Comparison of ENCODE assay signal across 18 cellular contexts in genomic region chr4:80103615-80104014, GRCh38. TPM values are rescaled to one million over a fixed set of nuclear protein-coding genes. Genes with fewer than 3 reads are reported as not detected.
DNase-seq lines count a peak whose midpoint lies in the region; ATAC-seq, FAIRE-seq and TF ChIP-seq lines count a peak whose summit lies in the region.
"Had no signal": no experiment of that assay in that cellular context is flagged by ENCODE, and none has a peak within 500 bp of the region (broad histone marks: within the 10 kb centered on the region; RNA-seq: fewer than 3 reads in every experiment).

No MANE protein-coding gene starts in this region.

- no peak overlapping the region for H3K27ac ChIP-seq in kidney (ENCODE audit: low read depth in 2 of 2, low read length in 2 of 2)
- H3K27ac ChIP-seq: BLaER1, Peyer's patch had no signal

- TF ChIP-seq CTCF in NB4 (IDR thresholded peaks at IDR 0.05; ENCODE audit: low read depth, low read length) (no peak), kidney (IDR thresholded peaks at IDR 0.05; ENCODE audit: borderline replicate concordance, extremely low read depth, insufficient read depth) (no peak), GM13977 (IDR thresholded peaks at IDR 0.05; ENCODE audit: extremely low read depth, insufficient read depth, missing control alignments) (no peak)

- no peak overlapping the region for H3K9ac ChIP-seq in kidney (ENCODE audit: low read length in 2 of 2)
- H3K9ac ChIP-seq: BLaER1 had no signal

- peaks cover 2 to 3% of the 10 kb centered on the region in 2 donors for H3K9me3 ChIP-seq in kidney (ENCODE audit: control insufficient read depth in 1 of 2, low read length in 2 of 2)

- H3K36me3 ChIP-seq in kidney (ENCODE audit: control insufficient read depth in 1 of 2, insufficient read depth in 2 of 2, low read length in 2 of 2), result no peaks in the 10 kb centered on the region
- H3K36me3 ChIP-seq: BLaER1, Peyer's patch had no signal

- intact Hi-C loops in kidney (cut with DNase I), result no loop called here

- in situ Hi-C loops in GM13977 (cut with MboI; ENCODE audit: low pct_unique_long_range_greater_than_20kb, low sequenced_read_pairs, unreplicated experiment), result no loop called here

- H3K4me3 ChIP-seq in NB4 (ENCODE audit: low read depth, low read length) (no peak overlapping the region), kidney (ENCODE audit: low read length in 2 of 2) (no peak overlapping the region)
- H3K4me3 ChIP-seq: BLaER1, Peyer's patch had no signal

- no peak for TF ChIP-seq POLR2A in NB4 (IDR thresholded peaks at IDR 0.05; ENCODE audit: extremely low read depth, insufficient read length)

- peak; percentile 31 for ATAC-seq in esophagus mucosa
- ATAC-seq: HCT116 had no signal

- no peak for FAIRE-seq in kidney (lab: Jason Lieb, UNC)
- FAIRE-seq: GM19239 had no signal

- DNase-seq in Ammon's horn (ENCODE audit: low spot score) (peak; percentile 14), NB4 (ENCODE audit: low read depth) (peak; percentile 48), NOMO-1 (lab: John Stamatoyannopoulos, UW; ENCODE audit: unreplicated experiment in 2 of 2) (peak; percentile 51 to 61), kidney (no peak), GM13977 (ENCODE audit: low spot score) (no peak), NCI-H510A (lab: John Stamatoyannopoulos, UW) (no peak)
- no peak for DNase-seq in activated CD4-positive, alpha-beta T cell treated with anti-CD3 and anti-CD28 coated beads, Interleukin-2, amount 50 U/mL, for 48 hours
- DNase-seq: DMS153, EL, IMR-90, MV-4-11, NCI-H1436 treated with DMSO at 0.1 percent for 48 hours, Peyer's patch, Right ventricle myocardium superior had no signal

- no peaks in the 10 kb centered on the region for H3K4me1 ChIP-seq in kidney (ENCODE audit: control insufficient read depth in 1 of 2, insufficient read depth in 1 of 2, low read depth in 1 of 2, low read length in 2 of 2)
- H3K4me1 ChIP-seq: Peyer's patch had no signal

RNA-seq across cellular contexts. Expression of gene ANTXR2, which starts 30.6 kb away (rescaled TPM):
- 1.8 TPM for total RNA-seq in esophagus mucosa
- total RNA-seq in kidney, result 33.1 TPM
- 10.6 TPM for polyA plus RNA-seq in kidney (ENCODE audit: insufficient read depth, low read depth, low replicate concordance)

Comparison
In these comparisons a context has a peak if more than half of its experiments do, and no peak if none do; other contexts are left out.
1. DNase-seq: peak in Ammon's horn (single experiment), NB4 (single experiment) and NOMO-1 (2 of 2); none in kidney (single experiment), activated CD4-positive, alpha-beta T cell treated with anti-CD3 and anti-CD28 coated beads, Interleukin-2, amount 50 U/mL, for 48 hours (0 of 2), GM13977 (single experiment) and NCI-H510A (single experiment).
2. RNA of gene ANTXR2, which starts 30.6 kb away (total RNA-seq): 33.1 TPM in kidney (single experiment); 1.8 TPM in esophagus mucosa (single experiment); every median in the first group is over 10 times any median in the second.